22 cellular contexts compared by ENCODE assay signal in the genomic region with DNA sequence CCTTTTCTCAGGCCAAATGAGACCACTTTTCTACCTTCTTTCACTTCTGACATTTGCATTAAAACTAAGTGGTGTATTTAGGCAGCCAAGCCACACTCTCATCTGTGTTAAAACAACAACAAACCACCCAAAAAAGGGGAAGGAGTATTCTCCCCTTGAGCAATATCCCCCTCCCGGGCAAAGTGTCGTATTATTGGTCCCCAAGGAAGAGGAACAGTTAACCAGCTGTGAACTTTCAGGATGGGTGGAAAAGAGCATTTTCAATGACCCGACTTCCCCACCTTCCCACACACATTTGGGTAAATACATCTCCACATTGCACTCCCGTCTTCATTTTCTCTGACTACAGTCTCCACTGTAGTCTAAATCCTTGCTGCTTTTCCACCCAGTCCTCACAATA. TPM values are rescaled to one million over a fixed set of nuclear protein-coding genes. Genes with fewer than 3 reads are reported as not detected.
A peak's percentile ranks its signal among the peaks of the same experiment; 100 is the strongest.
DNase-seq lines count a peak whose midpoint lies in the region; ATAC-seq and TF ChIP-seq lines count a peak whose summit lies in the region.
"Had no signal": no experiment of that assay in that cellular context is flagged by ENCODE, and none has a peak within 500 bp of the region (broad histone marks: within the 10 kb centered on the region; RNA-seq: fewer than 3 reads in every experiment).

No MANE protein-coding gene starts in this region.

- H3K9me3 Mint-ChIP-seq in dendritic cell treated with granulocyte-macrophage colony-stimulating factor and Interleukin-4, amounts not matched to agents 40 ng/mL and 50 ng/mL, for 4 days, result no peaks in the 10 kb centered on the region
- no peaks in the 10 kb centered on the region for H3K9me3 Mint-ChIP-seq in osteocyte (ENCODE audit: unreplicated experiment)
- H3K9me3 Mint-ChIP-seq: activated CD8-positive, alpha-beta T cell treated with anti-CD3 and anti-CD28 coated beads for 36 hours; activated naive CD4-positive, alpha-beta T cell treated with anti-CD3 and anti-CD28 coated beads, Interleukin-2, amount 50 U/mL, for 24 hours; activated T-cell treated with anti-CD3 and anti-CD28 coated beads, Interleukin-2, amount 50 U/mL, for 24 hours had no signal

- no peaks in the 10 kb centered on the region for H3K9me3 ChIP-seq in adrenal gland (replicated peaks in 1 of 3)

- no peak overlapping the region for H3K27ac Mint-ChIP-seq in dendritic cell treated with granulocyte-macrophage colony-stimulating factor and Interleukin-4, amounts not matched to agents 40 ng/mL and 50 ng/mL, for 4 days
- H3K27ac Mint-ChIP-seq in osteocyte (ENCODE audit: unreplicated experiment), result peak overlapping the region; percentile 21
- H3K27ac Mint-ChIP-seq: activated CD8-positive, alpha-beta T cell treated with anti-CD3 and anti-CD28 coated beads for 36 hours; activated naive CD4-positive, alpha-beta T cell treated with anti-CD3 and anti-CD28 coated beads, Interleukin-2, amount 50 U/mL, for 24 hours; activated T-cell treated with anti-CD3 and anti-CD28 coated beads, Interleukin-2, amount 50 U/mL, for 24 hours had no signal

- H3K4me3 ChIP-seq in adrenal gland (no peak overlapping the region), foreskin fibroblast (ENCODE audit: low read depth in 1 of 2, low read length in 2 of 2) (no peak overlapping the region)

- intact Hi-C loops in dendritic cell treated with granulocyte-macrophage colony-stimulating factor and Interleukin-4, amounts not matched to agents 40 ng/mL and 50 ng/mL, for 4 days (cut with micrococcal nuclease), result no loop called here
- intact Hi-C loops in adrenal gland (cut with DNase I), result no loop called here

- H3K36me3 Mint-ChIP-seq in dendritic cell treated with granulocyte-macrophage colony-stimulating factor and Interleukin-4, amounts not matched to agents 40 ng/mL and 50 ng/mL, for 4 days (ENCODE audit: low read depth), result peaks cover 46% of the 10 kb centered on the region
- H3K36me3 Mint-ChIP-seq in osteocyte (ENCODE audit: unreplicated experiment), result peaks cover 31% of the 10 kb centered on the region

- DNase-seq in EH (ENCODE audit: low read depth), result peak; percentile 46
- DNase-seq in MV-4-11 (lab: John Stamatoyannopoulos, UW), result peak; percentile 91
- no peak for DNase-seq in osteocyte (ENCODE audit: extremely low spot score, unreplicated experiment)
- no peak for DNase-seq in adrenal gland
- DNase-seq in foreskin fibroblast, result no peak
- no peak for DNase-seq in activated gamma-delta T cell (lab: John Stamatoyannopoulos, UW)
- DNase-seq: activated CD8-positive, alpha-beta T cell treated with anti-CD3 and anti-CD28 coated beads for 36 hours; activated T-cell treated with anti-CD3 and anti-CD28 coated beads, Interleukin-2, amount 50 U/mL, for 24 hours; cortex of kidney; foreskin keratinocyte; kidney; NCI-H1436; nucleus accumbens; stimulated activated CD4-positive, alpha-beta T cell treated with anti-CD3 and anti-CD28 coated beads, Interleukin-4, amount 100 ng/mL, for 1 hour; T-helper 1 cell had no signal

- no peak for TF ChIP-seq POLR2A in adrenal gland (IDR thresholded peaks at IDR 0.05)

- H3K4me1 Mint-ChIP-seq in dendritic cell treated with granulocyte-macrophage colony-stimulating factor and Interleukin-4, amounts not matched to agents 40 ng/mL and 50 ng/mL, for 4 days (ENCODE audit: low read depth), result peaks cover 39% of the 10 kb centered on the region
- H3K4me1 Mint-ChIP-seq in osteocyte (ENCODE audit: unreplicated experiment), result peaks cover 39% of the 10 kb centered on the region

- no peak for TF ChIP-seq CTCF in osteocyte (IDR thresholded peaks at IDR 0.05)
- TF ChIP-seq CTCF in adrenal gland (IDR thresholded peaks at IDR 0.05), result no peak
- no peak for TF ChIP-seq CTCF in foreskin fibroblast (IDR thresholded peaks at IDR 0.05; ENCODE audit: low read depth, low read length)

- peaks cover 0 to 38% of the 10 kb centered on the region in 2 donors for H3K36me3 ChIP-seq in adrenal gland (replicated peaks in 1 of 2)

- peak overlapping the region; percentile 4 for H3K4me3 Mint-ChIP-seq in dendritic cell treated with granulocyte-macrophage colony-stimulating factor and Interleukin-4, amounts not matched to agents 40 ng/mL and 50 ng/mL, for 4 days
- H3K4me3 Mint-ChIP-seq in osteocyte (ENCODE audit: unreplicated experiment), result no peak overlapping the region
- H3K4me3 Mint-ChIP-seq: activated CD8-positive, alpha-beta T cell treated with anti-CD3 and anti-CD28 coated beads for 36 hours; activated naive CD4-positive, alpha-beta T cell treated with anti-CD3 and anti-CD28 coated beads, Interleukin-2, amount 50 U/mL, for 24 hours; activated T-cell treated with anti-CD3 and anti-CD28 coated beads, Interleukin-2, amount 50 U/mL, for 24 hours had no signal

- no peaks in the 10 kb centered on the region for H3K27me3 ChIP-seq in adrenal gland
- H3K27me3 ChIP-seq: foreskin keratinocyte had no signal

- H3K27ac ChIP-seq in adrenal gland, result no peak overlapping the region
- H3K27ac ChIP-seq: foreskin keratinocyte, KMS-11, RWPE1, VCaP had no signal

- H3K4me1 ChIP-seq in adrenal gland (replicated peaks in 1 of 2), result peaks cover 0 to 4% of the 10 kb centered on the region in 2 donors
- H3K4me1 ChIP-seq: foreskin keratinocyte had no signal

- no peaks in the 10 kb centered on the region for H3K27me3 Mint-ChIP-seq in dendritic cell treated with granulocyte-macrophage colony-stimulating factor and Interleukin-4, amounts not matched to agents 40 ng/mL and 50 ng/mL, for 4 days
- H3K27me3 Mint-ChIP-seq in osteocyte (ENCODE audit: unreplicated experiment), result no peaks in the 10 kb centered on the region
- H3K27me3 Mint-ChIP-seq: activated CD8-positive, alpha-beta T cell treated with anti-CD3 and anti-CD28 coated beads for 36 hours; activated naive CD4-positive, alpha-beta T cell treated with anti-CD3 and anti-CD28 coated beads, Interleukin-2, amount 50 U/mL, for 24 hours; activated T-cell treated with anti-CD3 and anti-CD28 coated beads, Interleukin-2, amount 50 U/mL, for 24 hours had no signal

- 62 to 72% (median 65%) methylated on average over 4 of the region's 4 CpGs for WGBS in adrenal gland, 4 donors

- no peak for ATAC-seq in HG02610 (IDR thresholded peaks at IDR 0.05; ENCODE audit: unreplicated experiment)
- ATAC-seq: activated CD8-positive, alpha-beta T cell treated with anti-CD3 and anti-CD28 coated beads for 36 hours; foreskin keratinocyte; HCT116 had no signal

RNA-seq across cellular contexts. Expression of a gene that starts 44.3 kb away (rescaled TPM):
- total RNA-seq in osteocyte (50.5 and 52.9 TPM in 2 replicates), adrenal gland (10 to 100 TPM; 46.5 to 81.8 (median 63.5) TPM)
- 10 to 100 TPM; 13.9 to 92.8 (median 29.8) TPM for polyA plus RNA-seq in adrenal gland

Comparison
In these comparisons a context has a peak if more than half of its experiments do, and no peak if none do; other contexts are left out.
1. DNase-seq: peak in EH (single experiment) and MV-4-11 (single experiment); none in osteocyte (single experiment), adrenal gland (0 of 7), foreskin fibroblast (0 of 2) and activated gamma-delta T cell (single experiment).